ENCODE assay signal across 8 cellular contexts in genomic region chr2:47402555-47402804, GRCh38. TPM values are rescaled to one million over a fixed set of nuclear protein-coding genes. Genes with fewer than 3 reads are reported as not detected.
A peak's percentile ranks its signal among the peaks of the same experiment; 100 is the strongest.
DNase-seq lines count a peak whose midpoint lies in the region; ATAC-seq and TF ChIP-seq lines count a peak whose summit lies in the region.

No MANE protein-coding gene starts in this region.

- peaks cover 44% of the 10 kb centered on the region for H3K79me2 ChIP-seq in OCI-LY3 (ENCODE audit: low read length)

- H3K4me1 ChIP-seq in Caco-2 (peaks cover 6% of the 10 kb centered on the region), OCI-LY3 (ENCODE audit: low read length) (peaks cover 10% of the 10 kb centered on the region), endodermal cell (ENCODE audit: control insufficient read depth, insufficient read depth, low read length) (peaks cover 3% of the 10 kb centered on the region), neutrophil (ENCODE audit: control insufficient read depth in 1 of 2, insufficient read depth in 1 of 2, low read depth in 1 of 2, low read length in 1 of 2) (peaks cover 18 to 21% of the 10 kb centered on the region in 2 experiments)

- 7 to 10% methylated on average over 8 of the region's 8 CpGs for WGBS in endodermal cell (ENCODE audit: insufficient coverage in 1 of 2, insufficient read length in 1 of 2), 2 experiments

- H3K9me3 ChIP-seq in Caco-2 (no peaks in the 10 kb centered on the region), OCI-LY3 (ENCODE audit: insufficient read depth, low read length) (no peaks in the 10 kb centered on the region), endodermal cell (ENCODE audit: control insufficient read depth, low read length) (peaks cover 19% of the 10 kb centered on the region), neutrophil (no peaks in the 10 kb centered on the region)

- H3K9me3 Mint-ChIP-seq in Caco-2 (ENCODE audit: unreplicated experiment) (peaks cover 2% of the 10 kb centered on the region), endodermal cell (peaks cover 19% of the 10 kb centered on the region)

- no peak for DNase-seq in Caco-2
- no peak for DNase-seq in endodermal cell
- DNase-seq in DMS79 treated with DMSO at 0.1 percent for 48 hours (lab: John Stamatoyannopoulos, UW), result no peak
- DNase-seq in HuH-7.5 (ENCODE audit: low spot score), result no peak
- DNase-seq in DMS79 (lab: John Stamatoyannopoulos, UW), result no peak

- no peaks in the 10 kb centered on the region for H3K27me3 Mint-ChIP-seq in Caco-2 (ENCODE audit: insufficient read depth, unreplicated experiment)
- no peaks in the 10 kb centered on the region for H3K27me3 Mint-ChIP-seq in endodermal cell (ENCODE audit: insufficient read depth)

- peaks cover 12% of the 10 kb centered on the region; the same call in 1 of the 2 replicates for H4K20me1 ChIP-seq in OCI-LY3 (ENCODE audit: insufficient read depth, low read length)

- H3K27me3 ChIP-seq in Caco-2 (replicated peaks; ENCODE audit: control insufficient read depth, insufficient read depth, low read length) (no peaks in the 10 kb centered on the region), OCI-LY3 (ENCODE audit: low read depth, low read length) (no peaks in the 10 kb centered on the region), endodermal cell (ENCODE audit: control insufficient read depth, insufficient read depth, low read length, poor library complexity, severe bottlenecking) (no peaks in the 10 kb centered on the region), neutrophil (no peaks in the 10 kb centered on the region)

- no peak for TF ChIP-seq CTCF in Caco-2 (IDR thresholded peaks at IDR 0.05; ENCODE audit: insufficient read depth in 1 of 2, low read depth in 1 of 2, low read length in 1 of 2, severe bottlenecking in 1 of 2, unreplicated experiment in 1 of 2)
- no peak for TF ChIP-seq CTCF in OCI-LY3 (IDR thresholded peaks at IDR 0.05; ENCODE audit: low read depth, low read length)
- no peak for TF ChIP-seq CTCF in endodermal cell (conservative IDR thresholded peaks at IDR 0.05)
- TF ChIP-seq CTCF in neutrophil (IDR thresholded peaks at IDR 0.05), result no peak

- no peaks in the 10 kb centered on the region for H3K36me3 ChIP-seq in Caco-2 (ENCODE audit: control insufficient read depth, insufficient read depth, low read length)
- peaks cover 4% of the 10 kb centered on the region for H3K36me3 ChIP-seq in OCI-LY3 (replicated peaks; ENCODE audit: low read depth, low read length)
- H3K36me3 ChIP-seq in endodermal cell (ENCODE audit: control insufficient read depth, insufficient read depth, low read length), result peaks cover 30% of the 10 kb centered on the region
- H3K36me3 ChIP-seq in neutrophil, result no peaks in the 10 kb centered on the region

- H3K9ac ChIP-seq in OCI-LY3 (ENCODE audit: low read length) (peak overlapping the region; percentile 79), endodermal cell (ENCODE audit: extremely low read depth, low read length, poor library complexity, severe bottlenecking) (peak overlapping the region; percentile 65)

- H3K27ac Mint-ChIP-seq in Caco-2 (ENCODE audit: unreplicated experiment) (peak overlapping the region; percentile 91), endodermal cell (peak overlapping the region; percentile 99)

- CTCF ChIA-PET in Caco-2 (lab: Charles Lee), result interaction anchor here (0.7 to 1.4 kb wide), 8 partner anchors 12 to 380 kb away, joined by 3 to 19 read pairs (median 4); partner anchors contain the start of gene MSH6

- H3K4me3 Mint-ChIP-seq in Caco-2 (ENCODE audit: unreplicated experiment) (peak overlapping the region; percentile 97), endodermal cell (peak overlapping the region; percentile 98)

- intact Hi-C loops in Caco-2 (cut with micrococcal nuclease; ENCODE audit: unreplicated experiment), result no loop called here

- H3K4me1 Mint-ChIP-seq in Caco-2 (ENCODE audit: low read depth, unreplicated experiment) (peaks cover 9% of the 10 kb centered on the region), endodermal cell (peaks cover 20% of the 10 kb centered on the region)

- H3K27ac ChIP-seq in OCI-LY3 (ENCODE audit: low read length) (peak overlapping the region; percentile 39), endodermal cell (ENCODE audit: low read depth, low read length) (peak overlapping the region; percentile 25), neutrophil (no peak overlapping the region)

- H2AFZ ChIP-seq in OCI-LY3 (ENCODE audit: low read depth, low read length), result peak overlapping the region; percentile 66

- ATAC-seq in GM21576 (IDR thresholded peaks at IDR 0.05; ENCODE audit: unreplicated experiment), result no peak

- peak overlapping the region; percentile 85 for H3K4me3 ChIP-seq in Caco-2 (ENCODE audit: low read depth, low read length)
- peak overlapping the region; percentile 96 for H3K4me3 ChIP-seq in OCI-LY3 (ENCODE audit: low read length)
- H3K4me3 ChIP-seq in endodermal cell (ENCODE audit: low read length), result peak overlapping the region; percentile 96
- peak overlapping the region; percentile 96 to 97 for H3K4me3 ChIP-seq in neutrophil (ENCODE audit: low read depth in 1 of 2, low read length in 1 of 2)

- H3K4me2 ChIP-seq in OCI-LY3 (ENCODE audit: low read length), result peak overlapping the region; percentile 93

- no TSS peak for BruUV-seq in Caco-2 (replicated peaks; lab: Mats Ljungman, UMichigan)

- POLR2A ChIA-PET in Caco-2 (lab: Charles Lee), result interaction anchor here (0.6 to 2.5 kb wide), 4 partner anchors 14 to 71 kb away, joined by 3 to 18 read pairs (median 8); no protein-coding TSS in a partner anchor

- H3K36me3 Mint-ChIP-seq in Caco-2 (ENCODE audit: insufficient read depth, unreplicated experiment) (peaks cover 36% of the 10 kb centered on the region), endodermal cell (ENCODE audit: low read depth) (peaks cover 26% of the 10 kb centered on the region)

RNA-seq across cellular contexts. Expression of gene MSH2, which starts 0.5 kb away (rescaled TPM):
- total RNA-seq in Caco-2 (2022) (70.5 and 72.5 TPM in 2 replicates), endodermal cell (100 to 1,000 TPM; 126 to 135 TPM)
- 76.6 TPM for polyA plus RNA-seq in endodermal cell (2013, experiment 1 of 2)
- 75.8 TPM for polyA plus RNA-seq in endodermal cell (2013, experiment 2 of 2)

RNA-seq across cellular contexts. Expression of gene EPCAM, which starts 33.4 kb away (rescaled TPM):
- total RNA-seq in Caco-2 (2022) (710 and 751 TPM in 2 replicates), endodermal cell (100 to 1,000 TPM; 523 to 543 TPM)
- 76.7 TPM for polyA plus RNA-seq in endodermal cell (2013, experiment 1 of 2)
- 65.5 TPM for polyA plus RNA-seq in endodermal cell (2013, experiment 2 of 2)
